In the genomic region with DNA sequence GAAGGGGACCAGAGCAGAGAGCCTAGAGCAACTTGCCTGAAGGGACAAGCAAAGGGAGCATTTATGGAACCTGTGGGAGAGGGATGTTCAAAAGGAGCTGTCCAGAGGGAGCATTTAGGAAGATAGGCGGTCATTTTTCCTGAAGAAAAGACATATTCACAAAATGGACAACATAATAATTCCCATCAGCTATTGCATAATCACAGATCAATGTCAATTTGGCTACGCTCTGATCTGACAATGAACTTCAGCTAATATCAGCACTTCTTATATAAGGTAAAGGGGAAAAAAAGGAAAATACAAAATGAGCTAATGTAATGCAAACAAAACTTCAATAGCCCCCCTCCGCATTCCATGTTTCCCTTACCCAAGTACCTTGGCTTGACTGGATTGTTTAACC, we compare ENCODE assay signal across 35 cellular contexts.
"Had no signal": no experiment of that assay in that cellular context is flagged by ENCODE, and none has a peak within 500 bp of the region (broad histone marks: within the 10 kb centered on the region; RNA-seq: fewer than 3 reads in every experiment).

No MANE protein-coding gene starts in this region.

- DNase-seq: Karpas-422, Kasumi-1, MG63, MM.1S, MV-4-11, NCI-H1048, NCI-H1092, NCI-H1092 treated with DMSO at 0.1 percent for 48 hours, NCI-H1105, NCI-H1105 treated with DMSO at 0.1 percent for 48 hours, NCI-H1417, NCI-H1417 treated with DMSO at 0.1 percent for 48 hours, NCI-H1436, NCI-H1436 treated with DMSO at 0.1 percent for 48 hours, NCI-H146, NCI-H1694, NCI-H1694 treated with DMSO at 0.1 percent for 48 hours, NCI-H187, NCI-H187 treated with DMSO at 0.1 percent for 48 hours, NCI-H1930, NCI-H2029, NCI-H2029 treated with DMSO at 0.1 percent for 48 hours, NCI-H2081, NCI-H2081 treated with DMSO at 0.1 percent for 48 hours, NCI-H2107, NCI-H2171, NCI-H2171 treated with DMSO at 0.1 percent for 48 hours, NCI-H2227 treated with DMSO at 0.1 percent for 48 hours, NCI-H226, NCI-H345, NCI-H446, NCI-H446 treated with DMSO at 0.1 percent for 48 hours, NCI-H510A, NCI-H510A treated with DMSO at 0.1 percent for 48 hours, NCI-H524 had no signal

- H3K36me3 ChIP-seq: MG63 had no signal

- H3K9me3 ChIP-seq: MG63 had no signal

- H3K27me3 ChIP-seq: MG63 had no signal

- H3K4me3 ChIP-seq: MG63 had no signal
